In genomic region chr18:22697561-22697960, GRCh38 we compare ENCODE assay signal across 9 cellular contexts.
"Had no signal": no experiment of that assay in that cellular context is flagged by ENCODE, and none has a peak within 500 bp of the region (broad histone marks: within the 10 kb centered on the region; RNA-seq: fewer than 3 reads in every experiment).

No MANE protein-coding gene starts in this region.

- H3K27ac ChIP-seq: GM23248 had no signal

- DNase-seq: GM23248, GOT3, H7, H9, HCEC 1CT, HFFc6 had no signal

- H2AFZ ChIP-seq: GM23248, GM23338 had no signal

- H3K9me3 ChIP-seq: HAP-1 had no signal

- ATAC-seq: GM23338, HCT116 had no signal

- H3K4me2 ChIP-seq: GM23338 had no signal

- H3K4me3 ChIP-seq: GM23248, GM23338, HAP-1 had no signal

- H3K36me3 ChIP-seq: HAP-1 had no signal

- H3K9ac ChIP-seq: GM23248 had no signal
